In the genomic region with DNA sequence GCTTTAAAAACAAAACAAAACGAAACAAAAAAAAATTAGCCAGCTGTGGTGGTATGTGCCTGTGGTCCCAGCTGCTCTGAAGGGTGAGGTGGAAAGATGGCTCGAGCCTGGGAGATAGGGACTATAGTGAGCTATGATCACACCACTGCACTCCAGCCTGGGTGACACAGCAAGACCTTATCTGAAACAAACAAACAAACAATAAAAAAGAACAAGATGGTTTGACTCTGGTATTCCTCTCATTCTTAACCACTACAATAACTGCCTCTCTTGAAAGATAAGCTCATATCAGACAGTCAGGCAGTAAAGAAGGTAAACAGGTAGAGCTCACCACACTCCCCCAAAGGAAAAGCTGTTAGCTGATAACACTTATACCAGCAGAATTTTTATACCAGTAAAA, we compare ENCODE assay signal across 23 cellular contexts.
"Had no signal": no experiment of that assay in that cellular context is flagged by ENCODE, and none has a peak within 500 bp of the region (broad histone marks: within the 10 kb centered on the region; RNA-seq: fewer than 3 reads in every experiment).

No MANE protein-coding gene starts in this region.

- H3K4me3 ChIP-seq: heart right ventricle, psoas muscle, upper lobe of right lung had no signal

- H3K27ac ChIP-seq: epithelial cell of prostate, heart right ventricle, psoas muscle, upper lobe of right lung had no signal

- DNase-seq: activated CD4-positive, alpha-beta memory T cell treated with anti-CD3 and anti-CD28 coated beads for 36 hours; activated CD4-positive, alpha-beta T cell treated with anti-CD3 and anti-CD28 coated beads for 4 hours; activated CD4-positive, CD25-positive, alpha-beta regulatory T cell; activated CD8-positive, alpha-beta memory T cell treated with anti-CD3 and anti-CD28 coated beads, Interleukin-2, amount 10 ng/mL, durations not matched to agents 7 days and 5 days; activated effector memory CD4-positive, alpha-beta T cell treated with anti-CD3 and anti-CD28 coated beads, Interleukin-2, amount 50 U/mL, for 16 hours; activated naive CD4-positive, alpha-beta T cell treated with anti-CD3 and anti-CD28 coated beads, Interleukin-2, amount 50 U/mL, for 16 hours; activated naive CD8-positive, alpha-beta T cell treated with anti-CD3 and anti-CD28 coated beads, Interleukin-2, amount 50 U/mL, for 24 hours; activated T-cell treated with anti-CD3 and anti-CD28 coated beads for 4 hours; cerebellar nuclear complex; cortex of kidney; heart right ventricle; kidney glomerular epithelial cell; left ventricle myocardium superior; mammary epithelial cell; midbrain; psoas muscle; right cardiac atrium; stimulated activated CD4-positive, alpha-beta T cell treated with anti-CD3 and anti-CD28 coated beads, Interleukin-12 subunit alpha, Interleukin-12 subunit beta, amount 100 ng/mL, for 4 hours; stimulated activated CD4-positive, alpha-beta T cell treated with anti-CD3 and anti-CD28 coated beads, Interleukin-4, amount 100 ng/mL, for 4 hours; stimulated activated naive CD8-positive, alpha-beta T cell treated with anti-CD3 and anti-CD28 coated beads, Interleukin-15, Interleukin-2, amounts not matched to agents 100 U/mL and 50 U/mL, for 24 hours; T-cell; upper lobe of right lung had no signal
